In the genomic region with DNA sequence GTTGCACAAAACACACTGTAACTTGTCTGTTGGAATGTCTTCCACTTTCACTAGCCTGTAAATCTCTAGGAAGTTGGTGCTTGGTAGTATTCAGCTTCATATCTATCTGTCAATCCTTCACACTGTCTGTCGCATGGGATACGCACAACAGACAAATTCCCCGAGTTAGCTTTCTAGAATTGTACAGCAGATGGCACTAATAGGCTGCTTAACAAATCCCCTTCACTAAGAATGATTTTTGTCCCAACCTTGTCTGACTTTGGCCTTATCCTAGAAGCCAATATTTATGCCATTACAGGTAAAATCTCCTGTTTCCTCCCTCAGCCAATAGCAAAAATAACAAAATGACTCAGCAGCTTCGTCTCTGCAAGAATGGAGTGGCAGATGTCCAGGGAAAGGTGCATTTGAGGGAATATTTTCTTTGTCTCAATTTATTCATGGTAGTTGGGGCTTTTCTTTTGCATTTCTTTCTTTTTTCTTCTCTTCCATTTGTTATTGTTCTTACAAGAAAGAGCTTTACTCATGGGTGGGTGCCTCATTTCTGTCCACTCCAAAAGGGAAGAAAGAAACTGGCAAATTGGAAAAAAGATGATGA, we compare ENCODE assay signal across 8 cellular contexts. TPM values are rescaled to one million over a fixed set of nuclear protein-coding genes. Genes with fewer than 3 reads are reported as not detected.
DNase-seq lines count a peak whose midpoint lies in the region; ATAC-seq and TF ChIP-seq lines count a peak whose summit lies in the region.

No MANE protein-coding gene starts in this region.

- H3K27me3 ChIP-seq in iPS-20b (ENCODE audit: insufficient read depth, low read length) (no peaks in the 10 kb centered on the region), thoracic aorta (replicated peaks; ENCODE audit: insufficient read depth) (no peaks in the 10 kb centered on the region)

- peak overlapping the region; percentile 6; the same call in 1 of the 2 replicates for H3K9ac ChIP-seq in iPS-20b (ENCODE audit: low read depth, low read length)

- H3K27me3 Mint-ChIP-seq in activated T-helper 17 cell treated with anti-CD3 and anti-CD28 coated beads, Interleukin-2, amount 50 U/mL, for 72 hours = no peaks in the 10 kb centered on the region

- DNase-seq in NCI-H510A treated with DMSO at 0.1 percent for 48 hours (lab: John Stamatoyannopoulos, UW) (peak; percentile 45), NCI-H510A (lab: John Stamatoyannopoulos, UW) (no peak), LNCaP clone FGC (ENCODE audit: low read depth) (no peak), thoracic aorta (ENCODE audit: low spot score) (no peak)
- DNase-seq in activated effector memory CD4-positive, alpha-beta T cell treated with anti-CD3 and anti-CD28 coated beads, Interleukin-2, amount 50 U/mL, for 16 hours = no peak

- H3K27ac ChIP-seq in iPS-20b (ENCODE audit: low read length) (no peak overlapping the region), thoracic aorta (no peak overlapping the region)

- H3K36me3 ChIP-seq in iPS-20b (ENCODE audit: insufficient read depth, low read depth, low read length) (no peaks in the 10 kb centered on the region), thoracic aorta (no peaks in the 10 kb centered on the region)

- no peak overlapping the region for H3K4me3 ChIP-seq in LNCaP clone FGC (ENCODE audit: low read depth, low read length)
- no peak overlapping the region for H3K4me3 ChIP-seq in iPS-20b (ENCODE audit: low read length)
- no peak overlapping the region for H3K4me3 ChIP-seq in thoracic aorta

- H3K9me3 ChIP-seq in iPS-20b (ENCODE audit: insufficient read depth, low read depth, low read length) = no peaks in the 10 kb centered on the region
- no peaks in the 10 kb centered on the region for H3K9me3 ChIP-seq in thoracic aorta

- TF ChIP-seq CTCF in LNCaP clone FGC (IDR thresholded peaks at IDR 0.05; ENCODE audit: control insufficient read depth, extremely low read depth, insufficient read depth) (peak; percentile 46), thoracic aorta (IDR thresholded peaks at IDR 0.05) (peak; percentile 57)

- H3K9me3 Mint-ChIP-seq in activated T-helper 17 cell treated with anti-CD3 and anti-CD28 coated beads, Interleukin-2, amount 50 U/mL, for 72 hours = no peaks in the 10 kb centered on the region

- no peak for ATAC-seq in activated T-helper 17 cell treated with anti-CD3 and anti-CD28 coated beads, Interleukin-2, amount 50 U/mL, for 72 hours (replicated peaks)
- ATAC-seq in thoracic aorta (ENCODE audit: insufficient number of reproducible peaks, low FRiP score, low read depth) (no peak), HG02938 (IDR thresholded peaks at IDR 0.05; ENCODE audit: unreplicated experiment) (no peak)

- peak overlapping the region; percentile 53 for H3K27ac Mint-ChIP-seq in activated T-helper 17 cell treated with anti-CD3 and anti-CD28 coated beads, Interleukin-2, amount 50 U/mL, for 72 hours

- H3K4me1 ChIP-seq in iPS-20b (ENCODE audit: insufficient read depth, low read length) (peaks cover 14% of the 10 kb centered on the region), thoracic aorta (ENCODE audit: control insufficient read depth in 1 of 2, low read depth in 2 of 2) (peaks cover 7 to 19% of the 10 kb centered on the region in 2 donors)

- H3K36me3 Mint-ChIP-seq in activated T-helper 17 cell treated with anti-CD3 and anti-CD28 coated beads, Interleukin-2, amount 50 U/mL, for 72 hours (ENCODE audit: low read depth) = peaks cover 29% of the 10 kb centered on the region

- H3K4me1 Mint-ChIP-seq in activated T-helper 17 cell treated with anti-CD3 and anti-CD28 coated beads, Interleukin-2, amount 50 U/mL, for 72 hours = peaks cover 13% of the 10 kb centered on the region

- no peak overlapping the region for H3K4me3 Mint-ChIP-seq in activated T-helper 17 cell treated with anti-CD3 and anti-CD28 coated beads, Interleukin-2, amount 50 U/mL, for 72 hours

RNA-seq across cellular contexts. Expression of a gene that starts 3.1 kb away (rescaled TPM):
- total RNA-seq in activated T-helper 17 cell treated with anti-CD3 and anti-CD28 coated beads, Interleukin-2, amount 50 U/mL, for 72 hours = 10 to 100 TPM; 31.2 to 34.9 TPM
- total RNA-seq in thoracic aorta = 10 to 100 TPM in 1 of 2 donors, 1 to 10 TPM in 1; 3.4 to 20.8 TPM

RNA-seq across cellular contexts. Expression of a gene that starts 3.4 kb away (rescaled TPM):
- 1 to 10 TPM; 4.9 to 7.1 TPM for total RNA-seq in activated T-helper 17 cell treated with anti-CD3 and anti-CD28 coated beads, Interleukin-2, amount 50 U/mL, for 72 hours
- total RNA-seq in thoracic aorta = 1 to 10 TPM in 1 of 2 donors, under 1 TPM in 1; 0.56 to 1.1 TPM

RNA-seq across cellular contexts. Expression of a gene that starts 44.2 kb away (rescaled TPM):
- 1 to 10 TPM; 1.6 to 3.5 TPM for total RNA-seq in activated T-helper 17 cell treated with anti-CD3 and anti-CD28 coated beads, Interleukin-2, amount 50 U/mL, for 72 hours
- 10 to 100 TPM in 1 of 2 donors, 1 to 10 TPM in 1; 7.4 to 12.1 TPM for total RNA-seq in thoracic aorta
